In the genomic region with DNA sequence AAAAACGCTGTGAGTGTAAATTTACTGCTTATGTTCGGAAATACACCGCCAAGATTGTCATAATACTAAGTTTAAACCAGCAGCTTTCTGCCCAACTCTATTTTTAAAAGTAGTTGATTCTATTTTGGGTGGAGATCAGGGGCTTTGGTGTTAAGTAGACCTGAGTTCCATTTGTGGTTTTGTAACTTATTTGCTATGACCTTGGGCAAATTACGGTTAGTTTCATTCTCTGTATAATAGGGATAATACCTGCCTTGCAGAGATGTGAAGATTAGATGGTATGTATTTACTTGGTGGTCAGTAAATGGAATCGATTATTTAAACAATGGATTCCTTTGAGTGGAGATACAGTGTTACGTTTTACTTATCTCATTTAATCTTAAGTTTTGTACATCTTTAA, we compare ENCODE assay signal across 8 cellular contexts. TPM values are rescaled to one million over a fixed set of nuclear protein-coding genes. Genes with fewer than 3 reads are reported as not detected.
DNase-seq lines count a peak whose midpoint lies in the region; ATAC-seq, FAIRE-seq and TF ChIP-seq lines count a peak whose summit lies in the region.

No MANE protein-coding gene starts in this region.

- H3K4me1 ChIP-seq in HCT116 (ENCODE audit: control insufficient read depth in 1 of 2, insufficient read depth in 2 of 2, low read length in 2 of 2): peaks cover 55 to 79% of the 10 kb centered on the region in 2 experiments
- peaks cover 21% of the 10 kb centered on the region for H3K4me1 ChIP-seq in smooth muscle cell (ENCODE audit: low read depth)

- TF ChIP-seq CTCF in HCT116 (IDR thresholded peaks at IDR 0.05 in 2 of 3, conservative IDR thresholded peaks at IDR 0.05 in 1 of 3; ENCODE audit: borderline replicate concordance in 1 of 3, insufficient read depth in 1 of 3, low read depth in 2 of 3, low read length in 2 of 3) (no peak), glutamatergic neuron (IDR thresholded peaks at IDR 0.05; ENCODE audit: partially characterized antibody, unreplicated experiment) (no peak), smooth muscle cell (IDR thresholded peaks at IDR 0.05; ENCODE audit: borderline replicate concordance, insufficient read depth, poor library complexity, severe bottlenecking) (no peak)

- H3K36me3 ChIP-seq in HCT116 (ENCODE audit: control insufficient read depth in 1 of 2, insufficient read depth in 2 of 2, low read length in 2 of 2) (0 out of 4 replicates have a peak, but pooled peaks cover 0 to 6% of the 10 kb centered on the region in 2 experiments), smooth muscle cell (ENCODE audit: low read depth) (no peaks in the 10 kb centered on the region)

- peak overlapping the region; percentile 83 to 95 for H3K4me3 ChIP-seq in HCT116 (replicated peaks in 1 of 2; ENCODE audit: low read depth in 1 of 2, low read length in 2 of 2)
- peak overlapping the region; percentile 91 for H3K4me3 ChIP-seq in smooth muscle cell

- RAD21 ChIA-PET in HCT116 (lab: Charles Lee; ENCODE audit: low non-redundant PET in 1 of 2, low total read pairs in 2 of 2, uncharacterized antibody in 2 of 2, unreplicated experiment in 2 of 2): no interaction called here

- intact Hi-C loops in HCT116 (cut with micrococcal nuclease): loop anchor here (5.0 kb wide), 1 partner anchor 38 kb away; no protein-coding TSS in a partner anchor

- H3K4me3 Mint-ChIP-seq in T-helper 17 cell: peak overlapping the region; percentile 97
- H3K4me3 Mint-ChIP-seq in glutamatergic neuron (ENCODE audit: unreplicated experiment): peak overlapping the region; percentile 98

- H3K27ac Mint-ChIP-seq in T-helper 17 cell (peak overlapping the region; percentile 91), glutamatergic neuron (ENCODE audit: unreplicated experiment) (peak overlapping the region; percentile 99)

- CTCF ChIA-PET in HCT116 (lab: Charles Lee): interaction anchor here (1.9 kb wide), 1 partner anchor 126 kb away, joined by 4 read pairs; no protein-coding TSS in a partner anchor

- H3K27ac ChIP-seq in HCT116 (ENCODE audit: low read depth, low read length): peak overlapping the region; percentile 99
- peak overlapping the region; percentile 98 for H3K27ac ChIP-seq in smooth muscle cell (ENCODE audit: low read depth)

- POLR2A ChIA-PET in HCT116 (lab: Charles Lee): no interaction called here

- no peaks in the 10 kb centered on the region for H3K9me2 ChIP-seq in HCT116 (ENCODE audit: insufficient read depth)

- no peak for TF ChIP-seq RAD21 in HCT116 (IDR thresholded peaks at IDR 0.05; ENCODE audit: low read depth)

- H3K4me2 ChIP-seq in HCT116 (ENCODE audit: low read length): peak overlapping the region; percentile 75
- peak overlapping the region; percentile 97 for H3K4me2 ChIP-seq in smooth muscle cell

- peaks cover 47% of the 10 kb centered on the region; the same call in 1 of the 2 replicates for H4K20me1 ChIP-seq in HCT116 (ENCODE audit: insufficient read depth)
- peaks cover 58% of the 10 kb centered on the region for H4K20me1 ChIP-seq in smooth muscle cell (ENCODE audit: low read depth)

- H3K79me2 ChIP-seq in HCT116 (ENCODE audit: insufficient read depth, low read length): peaks cover 72% of the 10 kb centered on the region
- peaks cover 65% of the 10 kb centered on the region for H3K79me2 ChIP-seq in smooth muscle cell (ENCODE audit: low read depth)

- no peak for DNase-seq in HCT116 (ENCODE audit: low read depth, low spot score)
- DNase-seq in T-helper 17 cell: no peak
- DNase-seq in glutamatergic neuron: no peak
- DNase-seq in smooth muscle cell (lab: John Stamatoyannopoulos, UW; ENCODE audit: unreplicated experiment): no peak
- no peak for DNase-seq in MV-4-11 (lab: John Stamatoyannopoulos, UW)
- DNase-seq in RCC 7860 (ENCODE audit: low spot score): no peak

- H3K27me3 Mint-ChIP-seq in T-helper 17 cell (peaks cover 13% of the 10 kb centered on the region), glutamatergic neuron (ENCODE audit: unreplicated experiment) (peaks cover 15% of the 10 kb centered on the region)

- peaks cover 17% of the 10 kb centered on the region for H3K9me3 Mint-ChIP-seq in glutamatergic neuron (ENCODE audit: unreplicated experiment)

- TF ChIP-seq POLR2A in HCT116 (IDR thresholded peaks at IDR 0.05; ENCODE audit: borderline replicate concordance, extremely low read depth, insufficient read depth, insufficient read length): no peak

- H3K9ac ChIP-seq in HCT116 (ENCODE audit: low read length): peak overlapping the region; percentile 98
- peak overlapping the region; percentile 97 for H3K9ac ChIP-seq in smooth muscle cell (ENCODE audit: low read depth)

- H3K9me3 ChIP-seq in HCT116 (ENCODE audit: control insufficient read depth in 1 of 2, insufficient read depth in 1 of 2, low read depth in 1 of 2, low read length in 2 of 2) (no peaks in the 10 kb centered on the region), T-helper 17 cell (ENCODE audit: control insufficient read depth, low read length, poor library complexity, severe bottlenecking) (no peaks in the 10 kb centered on the region), smooth muscle cell (replicated peaks; ENCODE audit: low read depth) (no peaks in the 10 kb centered on the region)

- ATAC-seq in HCT116 (no peak), T-helper 17 cell (no peak), HG02610 (IDR thresholded peaks at IDR 0.05; ENCODE audit: unreplicated experiment) (no peak), HG03025 (IDR thresholded peaks at IDR 0.05; ENCODE audit: low FRiP score, unreplicated experiment) (no peak)

- peaks cover 45% of the 10 kb centered on the region for H3K4me1 Mint-ChIP-seq in T-helper 17 cell
- peaks cover 13% of the 10 kb centered on the region for H3K4me1 Mint-ChIP-seq in glutamatergic neuron (ENCODE audit: low read depth, unreplicated experiment)

- FAIRE-seq in RCC 7860 (lab: Jason Lieb, UNC): no peak

- H3K27me3 ChIP-seq in HCT116 (ENCODE audit: insufficient read depth, low read length) (no peaks in the 10 kb centered on the region), smooth muscle cell (ENCODE audit: low read depth) (no peaks in the 10 kb centered on the region)

- no TSS peak for BruUV-seq in HCT116 (replicated peaks; lab: Mats Ljungman, UMichigan)

- H3K36me3 Mint-ChIP-seq in T-helper 17 cell (ENCODE audit: low read depth): peaks cover 6% of the 10 kb centered on the region
- no peaks in the 10 kb centered on the region for H3K36me3 Mint-ChIP-seq in glutamatergic neuron (ENCODE audit: unreplicated experiment)

- 5% methylated on average over 6 of the region's 6 CpGs for WGBS in smooth muscle cell (ENCODE audit: low lambda C conversion rate)

- no peak overlapping the region for H2AFZ ChIP-seq in HCT116 (ENCODE audit: low read depth, low read length, poor library complexity, severe bottlenecking)
- H2AFZ ChIP-seq in smooth muscle cell (ENCODE audit: low read depth): no peak overlapping the region

- no peaks in the 10 kb centered on the region for H3F3A ChIP-seq in smooth muscle cell (ENCODE audit: low read depth)

TF ChIP-seq in HCT116, 20 proteins besides CTCF, POLR2A, EP300 and RAD21 (continues in another document):
- TF ChIP-seq MAX (IDR thresholded peaks at IDR 0.05) (no peak), TCF7L2 (IDR thresholded peaks at IDR 0.05; ENCODE audit: borderline replicate concordance, extremely low read depth, insufficient read depth, insufficient read length) (no peak), JUND (IDR thresholded peaks at IDR 0.05) (no peak), YY1 (IDR thresholded peaks at IDR 0.05; ENCODE audit: extremely low read depth, insufficient replicate concordance, low read depth, low read length) (no peak), CEBPB (IDR thresholded peaks at IDR 0.05; ENCODE audit: low read depth) (no peak), SP1 (IDR thresholded peaks at IDR 0.05; ENCODE audit: low read depth) (no peak), CBX3 (IDR thresholded peaks at IDR 0.05; ENCODE audit: low read depth) (no peak), POLR2AphosphoS5 (IDR thresholded peaks at IDR 0.05; ENCODE audit: low read depth, low read length) (no peak), SIN3A (IDR thresholded peaks at IDR 0.05; ENCODE audit: low read depth) (no peak), ZFX (IDR thresholded peaks at IDR 0.05) (no peak), ELF1 (IDR thresholded peaks at IDR 0.05; ENCODE audit: borderline replicate concordance, low read depth) (no peak), EZH2 (IDR thresholded peaks at IDR 0.05) (no peak), ZNF274 (IDR thresholded peaks at IDR 0.05; ENCODE audit: low read depth, low read length) (no peak)
- TF ChIP-seq, protein P1, sequence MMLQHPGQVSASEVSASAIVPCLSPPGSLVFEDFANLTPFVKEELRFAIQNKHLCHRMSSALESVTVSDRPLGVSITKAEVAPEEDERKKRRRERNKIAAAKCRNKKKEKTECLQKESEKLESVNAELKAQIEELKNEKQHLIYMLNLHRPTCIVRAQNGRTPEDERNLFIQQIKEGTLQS (IDR thresholded peaks at IDR 0.05): no peak

RNA-seq across cellular contexts. Expression of gene RAD23B, which starts 1.6 kb away (rescaled TPM):
- total RNA-seq in HCT116 (2021; ENCODE audit: unreplicated experiment): 251 TPM
- polyA plus RNA-seq in HCT116 (2012): 113 and 123 TPM in 2 replicates
- total RNA-seq in T-helper 17 cell: 10 to 100 TPM; 64.8 to 75.8 TPM
- total RNA-seq in glutamatergic neuron (ENCODE audit: unreplicated experiment): 145 TPM
- 112 and 116 TPM in 2 replicates for total RNA-seq in smooth muscle cell
- polyA plus RNA-seq in smooth muscle cell: 11.0 and 20.9 TPM in 2 replicates
